In genomic region chr5:150905312-150905683, GRCh38 we compare ENCODE assay signal across 9 cellular contexts. TPM values are rescaled to one million over a fixed set of nuclear protein-coding genes. Genes with fewer than 3 reads are reported as not detected.
DNase-seq lines count a peak whose midpoint lies in the region; ATAC-seq and TF ChIP-seq lines count a peak whose summit lies in the region.
"Had no signal": no experiment of that assay in that cellular context is flagged by ENCODE, and none has a peak within 500 bp of the region (broad histone marks: within the 10 kb centered on the region; RNA-seq: fewer than 3 reads in every experiment).

No MANE protein-coding gene starts in this region.

- no TSS peak for BruUV-seq in Caco-2 (replicated peaks; lab: Mats Ljungman, UMichigan)

- TF ChIP-seq EP300 in gastroesophageal sphincter (IDR thresholded peaks at IDR 0.05): no peak

- H3K27me3 Mint-ChIP-seq in Caco-2 (ENCODE audit: insufficient read depth, unreplicated experiment): no peaks in the 10 kb centered on the region
- H3K27me3 Mint-ChIP-seq in activated CD8-positive, alpha-beta T cell treated with anti-CD3 and anti-CD28 coated beads, Interleukin-2, amount 10 ng/mL, durations not matched to agents 7 days and 5 days (ENCODE audit: low read depth): peaks cover 4% of the 10 kb centered on the region
- H3K27me3 Mint-ChIP-seq in activated T-helper 1 cell treated with anti-CD3 and anti-CD28 coated beads, Interleukin-12 subunit alpha, Interleukin-12 subunit beta, Interleukin-2, Interleukin-4 antibody, amounts not matched to agents 30 ng/mL and 10 ng/mL and 1 ng/mL, durations not matched to agents 14 hours and 24 hours and 36 hours (ENCODE audit: insufficient read depth): no peaks in the 10 kb centered on the region

- peaks cover 41% of the 10 kb centered on the region for H3K9me3 Mint-ChIP-seq in Caco-2 (ENCODE audit: unreplicated experiment)
- peaks cover 44% of the 10 kb centered on the region for H3K9me3 Mint-ChIP-seq in activated CD8-positive, alpha-beta T cell treated with anti-CD3 and anti-CD28 coated beads, Interleukin-2, amount 10 ng/mL, durations not matched to agents 7 days and 5 days (ENCODE audit: insufficient read depth)
- H3K9me3 Mint-ChIP-seq in activated T-helper 1 cell treated with anti-CD3 and anti-CD28 coated beads, Interleukin-12 subunit alpha, Interleukin-12 subunit beta, Interleukin-2, Interleukin-4 antibody, amounts not matched to agents 30 ng/mL and 10 ng/mL and 1 ng/mL, durations not matched to agents 14 hours and 24 hours and 36 hours: peaks cover 61% of the 10 kb centered on the region

- POLR2A ChIA-PET in Caco-2 (lab: Charles Lee): no interaction called here
- POLR2A ChIA-PET in activated CD8-positive, alpha-beta T cell treated with anti-CD3 and anti-CD28 coated beads, Interleukin-2, amount 10 ng/mL, durations not matched to agents 7 days and 5 days (lab: Charles Lee): no interaction called here

- peak overlapping the region; percentile 81 for H3K4me3 Mint-ChIP-seq in Caco-2 (ENCODE audit: unreplicated experiment)
- peak overlapping the region; percentile 51 for H3K4me3 Mint-ChIP-seq in activated CD8-positive, alpha-beta T cell treated with anti-CD3 and anti-CD28 coated beads, Interleukin-2, amount 10 ng/mL, durations not matched to agents 7 days and 5 days
- H3K4me3 Mint-ChIP-seq in activated T-helper 1 cell treated with anti-CD3 and anti-CD28 coated beads, Interleukin-12 subunit alpha, Interleukin-12 subunit beta, Interleukin-2, Interleukin-4 antibody, amounts not matched to agents 30 ng/mL and 10 ng/mL and 1 ng/mL, durations not matched to agents 14 hours and 24 hours and 36 hours: no peak overlapping the region

- intact Hi-C loops in Caco-2 (cut with micrococcal nuclease; ENCODE audit: unreplicated experiment): no loop called here
- intact Hi-C loops in activated T-helper 1 cell treated with anti-CD3 and anti-CD28 coated beads, Interleukin-12 subunit alpha, Interleukin-12 subunit beta, Interleukin-2, Interleukin-4 antibody, amounts not matched to agents 30 ng/mL and 10 ng/mL and 1 ng/mL, durations not matched to agents 14 hours and 24 hours and 36 hours (cut with micrococcal nuclease): no loop called here

- peaks cover 9% of the 10 kb centered on the region for H3K36me3 Mint-ChIP-seq in Caco-2 (ENCODE audit: insufficient read depth, unreplicated experiment)
- H3K36me3 Mint-ChIP-seq in activated CD8-positive, alpha-beta T cell treated with anti-CD3 and anti-CD28 coated beads, Interleukin-2, amount 10 ng/mL, durations not matched to agents 7 days and 5 days (ENCODE audit: low read depth): peaks cover 15% of the 10 kb centered on the region
- H3K36me3 Mint-ChIP-seq in activated T-helper 1 cell treated with anti-CD3 and anti-CD28 coated beads, Interleukin-12 subunit alpha, Interleukin-12 subunit beta, Interleukin-2, Interleukin-4 antibody, amounts not matched to agents 30 ng/mL and 10 ng/mL and 1 ng/mL, durations not matched to agents 14 hours and 24 hours and 36 hours (ENCODE audit: low read depth): peaks cover 10% of the 10 kb centered on the region

- peak overlapping the region; percentile 85 for H3K27ac Mint-ChIP-seq in Caco-2 (ENCODE audit: unreplicated experiment)
- no peak overlapping the region for H3K27ac Mint-ChIP-seq in activated CD8-positive, alpha-beta T cell treated with anti-CD3 and anti-CD28 coated beads, Interleukin-2, amount 10 ng/mL, durations not matched to agents 7 days and 5 days
- no peak overlapping the region for H3K27ac Mint-ChIP-seq in activated T-helper 1 cell treated with anti-CD3 and anti-CD28 coated beads, Interleukin-12 subunit alpha, Interleukin-12 subunit beta, Interleukin-2, Interleukin-4 antibody, amounts not matched to agents 30 ng/mL and 10 ng/mL and 1 ng/mL, durations not matched to agents 14 hours and 24 hours and 36 hours

- no peaks in the 10 kb centered on the region for H3K4me1 ChIP-seq in Caco-2
- peaks cover 0 to 5% (median 0%) of the 10 kb centered on the region in 3 donors for H3K4me1 ChIP-seq in gastroesophageal sphincter
- no peaks in the 10 kb centered on the region for H3K4me1 ChIP-seq in rectal smooth muscle tissue (ENCODE audit: control insufficient read depth, insufficient read depth, low read length)

- H3K4me1 Mint-ChIP-seq in Caco-2 (ENCODE audit: low read depth, unreplicated experiment): no peaks in the 10 kb centered on the region
- peaks cover 5% of the 10 kb centered on the region for H3K4me1 Mint-ChIP-seq in activated CD8-positive, alpha-beta T cell treated with anti-CD3 and anti-CD28 coated beads, Interleukin-2, amount 10 ng/mL, durations not matched to agents 7 days and 5 days (ENCODE audit: low read depth)
- H3K4me1 Mint-ChIP-seq in activated T-helper 1 cell treated with anti-CD3 and anti-CD28 coated beads, Interleukin-12 subunit alpha, Interleukin-12 subunit beta, Interleukin-2, Interleukin-4 antibody, amounts not matched to agents 30 ng/mL and 10 ng/mL and 1 ng/mL, durations not matched to agents 14 hours and 24 hours and 36 hours (ENCODE audit: low read depth): no peaks in the 10 kb centered on the region

- H3K36me3 ChIP-seq in Caco-2 (ENCODE audit: control insufficient read depth, insufficient read depth, low read length): no peaks in the 10 kb centered on the region
- H3K36me3 ChIP-seq in gastroesophageal sphincter: peaks cover 0 to 31% of the 10 kb centered on the region in 2 donors
- H3K36me3 ChIP-seq in rectal smooth muscle tissue (ENCODE audit: control insufficient read depth, insufficient read depth, low read length): no peaks in the 10 kb centered on the region

- DNase-seq in Caco-2: no peak
- DNase-seq in activated CD8-positive, alpha-beta T cell treated with anti-CD3 and anti-CD28 coated beads, Interleukin-2, amount 10 ng/mL, durations not matched to agents 7 days and 5 days: no peak
- no peak for DNase-seq in T1000 (lab: John Stamatoyannopoulos, UW)
- DNase-seq in activated T-helper 1 cell treated with anti-CD3 and anti-CD28 coated beads, Interleukin-12 subunit alpha, Interleukin-12 subunit beta, Interleukin-2, Interleukin-4 antibody, amounts not matched to agents 30 ng/mL and 10 ng/mL and 1 ng/mL, durations not matched to agents 14 hours and 24 hours and 36 hours (ENCODE audit: low spot score): no peak
- no peak for DNase-seq in NCI-H748 treated with DMSO at 0.1 percent for 48 hours (lab: John Stamatoyannopoulos, UW)
- DNase-seq: SIG-M5 had no signal

- H3K27ac ChIP-seq in gastroesophageal sphincter: peak overlapping the region; percentile 25 to 66 (median 60)
- peak overlapping the region; percentile 73 for H3K27ac ChIP-seq in rectal smooth muscle tissue (ENCODE audit: low read depth, low read length)

- 0 to 12% methylated on average over 3 to 4 of the region's 4 CpGs for WGBS in gastroesophageal sphincter (ENCODE audit: low coverage in 1 of 2), 2 donors

- H3K9me3 ChIP-seq in Caco-2 (peaks cover 35% of the 10 kb centered on the region), gastroesophageal sphincter (peaks cover 2 to 74% (median 3%) of the 10 kb centered on the region in 3 donors)

- H3K4me3 ChIP-seq in Caco-2 (ENCODE audit: low read depth, low read length): peak overlapping the region; percentile 31
- peak overlapping the region; percentile 37 to 47 for H3K4me3 ChIP-seq in gastroesophageal sphincter
- peak overlapping the region; percentile 87 for H3K4me3 ChIP-seq in rectal smooth muscle tissue (ENCODE audit: low read length)

- no peak overlapping the region for H3K9ac ChIP-seq in rectal smooth muscle tissue (ENCODE audit: low read length)

- CTCF ChIA-PET in Caco-2 (lab: Charles Lee): no interaction called here
- CTCF ChIA-PET in activated CD8-positive, alpha-beta T cell treated with anti-CD3 and anti-CD28 coated beads, Interleukin-2, amount 10 ng/mL, durations not matched to agents 7 days and 5 days (lab: Charles Lee): no interaction called here

- TF ChIP-seq CTCF in Caco-2 (IDR thresholded peaks at IDR 0.05; ENCODE audit: insufficient read depth in 1 of 2, low read depth in 1 of 2, low read length in 1 of 2, severe bottlenecking in 1 of 2, unreplicated experiment in 1 of 2): no peak
- TF ChIP-seq CTCF in gastroesophageal sphincter (IDR thresholded peaks at IDR 0.05): no peak

- ATAC-seq in activated CD8-positive, alpha-beta T cell treated with anti-CD3 and anti-CD28 coated beads, Interleukin-2, amount 10 ng/mL, durations not matched to agents 7 days and 5 days: no peak
- ATAC-seq in gastroesophageal sphincter: no peak
- no peak for ATAC-seq in GM21367 (IDR thresholded peaks at IDR 0.05; ENCODE audit: unreplicated experiment)

- no peaks in the 10 kb centered on the region for H3K27me3 ChIP-seq in Caco-2 (replicated peaks; ENCODE audit: control insufficient read depth, insufficient read depth, low read length)
- no peaks in the 10 kb centered on the region for H3K27me3 ChIP-seq in gastroesophageal sphincter
- no peaks in the 10 kb centered on the region for H3K27me3 ChIP-seq in rectal smooth muscle tissue (ENCODE audit: control insufficient read depth, insufficient read depth, low read length)

- no peak for TF ChIP-seq POLR2A in gastroesophageal sphincter (IDR thresholded peaks at IDR 0.05)

RNA-seq across cellular contexts. Expression of gene ZNF300, which starts 0.5 kb away (rescaled TPM):
- total RNA-seq in Caco-2 (2022): 1.8 and 2.2 TPM in 2 replicates
- under 1 TPM; 0.45 to 0.55 TPM for total RNA-seq in activated CD8-positive, alpha-beta T cell treated with anti-CD3 and anti-CD28 coated beads, Interleukin-2, amount 10 ng/mL, durations not matched to agents 7 days and 5 days
- total RNA-seq in gastroesophageal sphincter: 1 to 10 TPM; 1.7 to 6.5 (median 2.8) TPM
- 0.56 and 0.57 TPM in 2 replicates for total RNA-seq in activated T-helper 1 cell treated with anti-CD3 and anti-CD28 coated beads, Interleukin-12 subunit alpha, Interleukin-12 subunit beta, Interleukin-2, Interleukin-4 antibody, amounts not matched to agents 30 ng/mL and 10 ng/mL and 1 ng/mL, durations not matched to agents 14 hours and 24 hours and 36 hours

RNA-seq across cellular contexts. Expression of gene IRGM, which starts 59.0 kb away (rescaled TPM):
- total RNA-seq in Caco-2 (2022): 0.19 and 0.29 TPM in 2 replicates
- 1 to 10 TPM; 3.0 to 4.1 TPM for total RNA-seq in activated CD8-positive, alpha-beta T cell treated with anti-CD3 and anti-CD28 coated beads, Interleukin-2, amount 10 ng/mL, durations not matched to agents 7 days and 5 days
- not detected for total RNA-seq in gastroesophageal sphincter
- total RNA-seq in activated T-helper 1 cell treated with anti-CD3 and anti-CD28 coated beads, Interleukin-12 subunit alpha, Interleukin-12 subunit beta, Interleukin-2, Interleukin-4 antibody, amounts not matched to agents 30 ng/mL and 10 ng/mL and 1 ng/mL, durations not matched to agents 14 hours and 24 hours and 36 hours: 0.96 and 1.4 TPM in 2 replicates

Comparison
In these comparisons a context has a peak if more than half of its experiments do, and no peak if none do; other contexts are left out.
1. H3K4me3 ChIP-seq: peak in every context shown above with its lines; median percentile 87 in rectal smooth muscle tissue; 42 in gastroesophageal sphincter; 31 in Caco-2.